Comparison of ENCODE assay signal across 10 cellular contexts in the genomic region with DNA sequence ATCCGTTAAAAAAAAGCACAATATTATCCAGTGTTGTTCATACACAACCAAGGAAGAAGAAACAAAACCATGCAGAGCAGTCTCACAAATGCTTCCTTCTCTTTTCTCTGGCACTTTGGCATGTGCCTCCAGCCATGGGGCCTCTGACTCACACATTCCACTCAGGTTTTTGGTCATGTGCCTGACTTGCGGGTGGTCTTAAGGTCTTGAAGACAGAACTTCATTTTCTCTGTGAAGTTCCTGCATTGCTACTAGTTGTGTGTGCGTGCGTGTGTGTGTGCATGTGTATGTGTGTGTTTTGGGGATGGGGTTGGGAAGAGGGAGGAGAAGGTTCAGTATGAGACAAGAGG.
DNase-seq lines count a peak whose midpoint lies in the region; ATAC-seq lines count a peak whose summit lies in the region.
"Had no signal": no experiment of that assay in that cellular context is flagged by ENCODE, and none has a peak within 500 bp of the region (broad histone marks: within the 10 kb centered on the region; RNA-seq: fewer than 3 reads in every experiment).

No MANE protein-coding gene starts in this region.

- no peak overlapping the region for H2BK5ac ChIP-seq in mesendoderm (ENCODE audit: low read length)

- no peak overlapping the region for H3K9ac ChIP-seq in mesendoderm (ENCODE audit: low read length)

- H3K4me1 ChIP-seq in mesendoderm (ENCODE audit: control insufficient read depth, low read depth, low read length): peaks cover 6% of the 10 kb centered on the region

- peak; percentile 58 to 71 for DNase-seq in AML-193 (lab: John Stamatoyannopoulos, UW)
- peak; percentile 62 to 75 for DNase-seq in NOMO-1 (lab: John Stamatoyannopoulos, UW; ENCODE audit: unreplicated experiment in 2 of 2)
- peak; percentile 41 for DNase-seq in dedifferentiated amniotic fluid mesenchymal stem cell (ENCODE audit: extremely low spot score)
- DNase-seq in mesendoderm: peak; percentile 66
- no peak for DNase-seq in activated CD4-positive, alpha-beta T cell treated with anti-CD3 and anti-CD28 coated beads for 1 hour
- DNase-seq in stimulated activated CD4-positive, alpha-beta T cell treated with anti-CD3 and anti-CD28 coated beads, Interleukin-2, amount 100 ng/mL, for 24 hours: no peak
- DNase-seq in activated naive CD4-positive, alpha-beta T cell treated with anti-CD3 and anti-CD28 coated beads, Interleukin-2, amount 50 U/mL, for 16 hours: no peak
- DNase-seq: activated gamma-delta T cell had no signal

- H3K36me3 ChIP-seq in mesendoderm (ENCODE audit: control insufficient read depth, insufficient read depth, low read length): no peaks in the 10 kb centered on the region

- no peaks in the 10 kb centered on the region for H3K27me3 ChIP-seq in mesendoderm (ENCODE audit: insufficient read depth, low read length, poor library complexity)

- H2BK15ac ChIP-seq in mesendoderm (replicated peaks; ENCODE audit: low read depth): no peak overlapping the region

- H3K4ac ChIP-seq in mesendoderm (ENCODE audit: low read depth, low read length): no peak overlapping the region

- H3K27ac ChIP-seq in mesendoderm (ENCODE audit: low read depth, low read length): no peak overlapping the region

- 100% methylated on average over 2 of the region's 4 CpGs for WGBS in mesendoderm (ENCODE audit: extremely low coverage, insufficient coverage, low lambda C conversion rate)

- no peak overlapping the region for H2BK120ac ChIP-seq in mesendoderm (ENCODE audit: low read depth, low read length)

- H4K8ac ChIP-seq in mesendoderm (ENCODE audit: low read depth, low read length): no peak overlapping the region

- H3K79me1 ChIP-seq in mesendoderm (ENCODE audit: low read length): no peaks in the 10 kb centered on the region

- H3K18ac ChIP-seq in mesendoderm (ENCODE audit: low read length): no peak overlapping the region

- no peak overlapping the region for H4K5ac ChIP-seq in mesendoderm (ENCODE audit: low read length)

- no peak overlapping the region for H2AK5ac ChIP-seq in mesendoderm (ENCODE audit: low read length)

- no peak overlapping the region for H3K4me2 ChIP-seq in mesendoderm (ENCODE audit: low read length)

- no peak overlapping the region for H3K23ac ChIP-seq in mesendoderm (ENCODE audit: low read length)

- H3K79me2 ChIP-seq in mesendoderm (ENCODE audit: control insufficient read depth, insufficient read depth, low read length): no peaks in the 10 kb centered on the region

- no peak overlapping the region for H3K4me3 ChIP-seq in mesendoderm (ENCODE audit: low read length)

- peak overlapping the region; percentile 11 for H3K56ac ChIP-seq in mesendoderm (ENCODE audit: low read length)

- no peak for ATAC-seq in HG02571 (IDR thresholded peaks at IDR 0.05; ENCODE audit: unreplicated experiment)
- ATAC-seq: HepG2 had no signal

Comparison
In these comparisons a context has a peak if more than half of its experiments do, and no peak if none do; other contexts are left out.
1. DNase-seq: peak in AML-193 (2 of 2), NOMO-1 (2 of 2), dedifferentiated amniotic fluid mesenchymal stem cell (single experiment) and mesendoderm (single experiment); none in activated CD4-positive, alpha-beta T cell treated with anti-CD3 and anti-CD28 coated beads for 1 hour (single experiment), stimulated activated CD4-positive, alpha-beta T cell treated with anti-CD3 and anti-CD28 coated beads, Interleukin-2, amount 100 ng/mL, for 24 hours (0 of 2) and activated naive CD4-positive, alpha-beta T cell treated with anti-CD3 and anti-CD28 coated beads, Interleukin-2, amount 50 U/mL, for 16 hours (single experiment).